ENCODE assay signal across 8 cellular contexts in the genomic region with DNA sequence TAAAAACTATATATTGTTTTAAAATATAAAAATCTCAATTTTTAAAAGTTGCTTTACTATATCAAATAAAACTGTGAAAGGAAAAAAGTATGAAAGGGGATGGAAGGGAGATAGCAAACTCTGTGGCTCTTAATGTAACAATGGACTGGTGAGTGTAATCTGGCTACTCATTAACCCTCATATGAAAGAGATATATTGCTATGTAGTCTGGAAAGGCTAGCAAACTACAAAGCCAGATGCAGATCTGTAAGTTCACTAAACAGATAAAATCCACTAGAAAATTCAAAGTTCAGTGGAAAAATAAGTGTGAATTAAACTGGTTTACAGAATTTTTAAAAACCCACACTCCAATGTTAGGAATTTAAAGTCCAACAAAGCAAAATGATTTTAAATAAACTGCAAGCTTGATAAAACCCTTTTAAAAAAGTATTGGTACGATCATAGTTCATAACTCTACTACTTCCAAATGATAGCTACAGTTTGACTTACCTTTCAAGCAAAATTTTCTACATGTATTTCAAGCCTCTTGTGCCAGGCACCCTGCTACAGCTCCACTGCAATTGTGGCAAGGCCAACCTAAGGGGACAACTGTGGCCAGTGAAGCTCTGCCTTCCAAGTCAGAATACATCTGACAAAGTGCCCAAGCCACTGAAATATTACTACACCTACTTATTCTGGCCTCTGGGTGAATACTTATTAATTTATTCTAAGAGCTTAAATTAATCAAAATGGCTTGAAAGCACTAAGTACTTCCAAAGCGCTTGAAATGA.
DNase-seq lines count a peak whose midpoint lies in the region; ATAC-seq and TF ChIP-seq lines count a peak whose summit lies in the region.

No MANE protein-coding gene starts in this region.

- H3K36me3 ChIP-seq in DOHH2 (ENCODE audit: control insufficient read depth, low read length) (peaks cover 39% of the 10 kb centered on the region), HUES6 (ENCODE audit: control insufficient read depth, insufficient read depth, low read length) (no peaks in the 10 kb centered on the region), neutrophil (no peaks in the 10 kb centered on the region)

- peaks cover 21% of the 10 kb centered on the region for H3F3A ChIP-seq in DOHH2 (ENCODE audit: control insufficient read depth, insufficient read depth)

- H3K9me3 ChIP-seq in DOHH2 (ENCODE audit: control insufficient read depth, insufficient read depth, low read length) (no peaks in the 10 kb centered on the region), HUES6 (ENCODE audit: control insufficient read depth, insufficient read depth, low read depth, low read length) (no peaks in the 10 kb centered on the region), neutrophil (no peaks in the 10 kb centered on the region)

- H3K4me2 ChIP-seq in DOHH2 (ENCODE audit: low read length) = peak overlapping the region; percentile 70

- DNase-seq in effector memory CD8-positive, alpha-beta T cell = no peak
- no peak for DNase-seq in activated CD8-positive, alpha-beta memory T cell treated with anti-CD3 and anti-CD28 coated beads for 24 hours
- no peak for DNase-seq in activated effector memory CD4-positive, alpha-beta T cell treated with Interleukin-2 at 50 U/mL for 16 hours
- DNase-seq in AG20443 (ENCODE audit: low spot score) = no peak

- H3K9ac ChIP-seq in HUES6 (ENCODE audit: low read length) = no peak overlapping the region

- H3K79me2 ChIP-seq in DOHH2 (ENCODE audit: control insufficient read depth, low read length) = peaks cover 98% of the 10 kb centered on the region

- TF ChIP-seq CTCF in DOHH2 (IDR thresholded peaks at IDR 0.05; ENCODE audit: low read depth, low read length, poor library complexity, severe bottlenecking) = no peak
- no peak for TF ChIP-seq CTCF in neutrophil (IDR thresholded peaks at IDR 0.05)

- H3K9me2 ChIP-seq in DOHH2 (replicated peaks; ENCODE audit: control insufficient read depth, low read length) = no peaks in the 10 kb centered on the region

- peaks cover 51% of the 10 kb centered on the region for H3K4me1 ChIP-seq in DOHH2 (ENCODE audit: control insufficient read depth, low read length)
- H3K4me1 ChIP-seq in HUES6 (ENCODE audit: control insufficient read depth, insufficient read depth, low read length) = peaks cover 39% of the 10 kb centered on the region
- H3K4me1 ChIP-seq in neutrophil (ENCODE audit: control insufficient read depth in 1 of 2, insufficient read depth in 1 of 2, low read depth in 1 of 2, low read length in 1 of 2) = peaks cover 36 to 42% of the 10 kb centered on the region in 2 experiments

- peak overlapping the region; percentile 88 for H3K4me3 ChIP-seq in DOHH2 (ENCODE audit: low read length)
- H3K4me3 ChIP-seq in HUES6 (ENCODE audit: low read depth, low read length) = no peak overlapping the region
- H3K4me3 ChIP-seq in neutrophil (ENCODE audit: low read depth in 1 of 2, low read length in 1 of 2) = peak overlapping the region in 1 of 2 experiments; percentile 71

- H3K27me3 ChIP-seq in DOHH2 (ENCODE audit: control insufficient read depth, low read length) (no peaks in the 10 kb centered on the region), HUES6 (ENCODE audit: control insufficient read depth, insufficient read depth, low read length) (no peaks in the 10 kb centered on the region), neutrophil (no peaks in the 10 kb centered on the region)

- peaks cover 15 to 37% of the 10 kb centered on the region in 2 donors for H3K4me1 Mint-ChIP-seq in effector memory CD8-positive, alpha-beta T cell (ENCODE audit: low read depth in 2 of 2)

- H3K36me3 Mint-ChIP-seq in effector memory CD8-positive, alpha-beta T cell (ENCODE audit: insufficient read depth) = peaks cover 24% of the 10 kb centered on the region

- no peak for ATAC-seq in effector memory CD8-positive, alpha-beta T cell (replicated peaks)
- no peak for ATAC-seq in HG02642 (IDR thresholded peaks at IDR 0.05; ENCODE audit: poor library complexity, unreplicated experiment)

- H3K4me3 Mint-ChIP-seq in effector memory CD8-positive, alpha-beta T cell = peak overlapping the region; percentile 89 to 99

- H3K27me3 Mint-ChIP-seq in effector memory CD8-positive, alpha-beta T cell = no peaks in the 10 kb centered on the region

- peak overlapping the region; percentile 94 to 99 for H3K27ac Mint-ChIP-seq in effector memory CD8-positive, alpha-beta T cell

- H3K27ac ChIP-seq in DOHH2 (ENCODE audit: low read depth, low read length) (peak overlapping the region; percentile 95), HUES6 (ENCODE audit: low read depth, low read length) (peak overlapping the region; percentile 23; the same call in 1 of the 2 replicates), neutrophil (peak overlapping the region; percentile 89)

- no peaks in the 10 kb centered on the region for H4K20me1 ChIP-seq in DOHH2 (ENCODE audit: control insufficient read depth, insufficient read depth, low read depth, low read length)

- H3K9me3 Mint-ChIP-seq in effector memory CD8-positive, alpha-beta T cell = no peaks in the 10 kb centered on the region

Comparison
In these comparisons a context has a peak if more than half of its experiments do, and no peak if none do; other contexts are left out.
1. H3K27ac ChIP-seq: peak in every context shown above with its lines; median percentile 95 in DOHH2; 89 in neutrophil; 23 in HUES6.